In genomic region chr19:10295305-10295846, GRCh38 we compare ENCODE assay signal across 8 cellular contexts. TPM values are rescaled to one million over a fixed set of nuclear protein-coding genes. Genes with fewer than 3 reads are reported as not detected.
DNase-seq lines count a peak whose midpoint lies in the region; ATAC-seq, FAIRE-seq and TF ChIP-seq lines count a peak whose summit lies in the region.

No MANE protein-coding gene starts in this region.

- H3K27me3 ChIP-seq in CD4-positive, alpha-beta memory T cell (ENCODE audit: insufficient read depth, low read length), result peaks cover 44% of the 10 kb centered on the region

- POLR2A ChIA-PET in CD4-positive, alpha-beta memory T cell (lab: Charles Lee; ENCODE audit: partially characterized antibody), result interaction anchor here (0.6 to 2.2 kb wide), 5 partner anchors 9 to 85 kb away, joined by 3 to 10 read pairs (median 6); partner anchors contain the start of genes ICAM1, ICAM4, RAVER1 and TYK2
- POLR2A ChIA-PET in activated CD4-positive, alpha-beta memory T cell treated with anti-CD3 and anti-CD28 coated beads for 36 hours (lab: Charles Lee), result interaction anchor here (0.5 kb wide), 1 partner anchor 21 kb away, joined by 6 read pairs; no protein-coding TSS in a partner anchor

- peaks cover 0 to 11% (median 0%) of the 10 kb centered on the region in 8 donors for H3K9me3 Mint-ChIP-seq in CD4-positive, alpha-beta memory T cell
- no peaks in the 10 kb centered on the region for H3K9me3 Mint-ChIP-seq in activated CD4-positive, alpha-beta memory T cell treated with anti-CD3 and anti-CD28 coated beads for 36 hours

- no peaks in the 10 kb centered on the region for H3K36me3 Mint-ChIP-seq in CD4-positive, alpha-beta memory T cell
- H3K36me3 Mint-ChIP-seq in activated CD4-positive, alpha-beta memory T cell treated with anti-CD3 and anti-CD28 coated beads for 36 hours, result peaks cover 2% of the 10 kb centered on the region

- peak overlapping the region; percentile 84 to 89 (median 86) for H3K4me3 Mint-ChIP-seq in CD4-positive, alpha-beta memory T cell
- peak overlapping the region; percentile 70 for H3K4me3 Mint-ChIP-seq in activated CD4-positive, alpha-beta memory T cell treated with anti-CD3 and anti-CD28 coated beads for 36 hours

- peaks cover 31 to 32% of the 10 kb centered on the region in 2 donors for H3K27me3 Mint-ChIP-seq in CD4-positive, alpha-beta memory T cell
- H3K27me3 Mint-ChIP-seq in activated CD4-positive, alpha-beta memory T cell treated with anti-CD3 and anti-CD28 coated beads for 36 hours, result peaks cover 53% of the 10 kb centered on the region

- CTCF ChIA-PET in CD4-positive, alpha-beta memory T cell (lab: Charles Lee; ENCODE audit: partially characterized antibody), result interaction anchor here (0.8 to 1.6 kb wide), 2 partner anchors 25 to 93 kb away, joined by 3 to 6 read pairs; partner anchors contain the start of gene ICAM1
- CTCF ChIA-PET in activated CD4-positive, alpha-beta memory T cell treated with anti-CD3 and anti-CD28 coated beads for 36 hours (lab: Charles Lee), result interaction anchor here (0.6 to 1.6 kb wide), 5 partner anchors 9 to 135 kb away, joined by 3 to 7 read pairs (median 3); partner anchors contain the start of gene ICAM4

- H3K27ac ChIP-seq in CD4-positive, alpha-beta memory T cell (ENCODE audit: low read depth, low read length), result no peak overlapping the region

- ATAC-seq in HG02981 (IDR thresholded peaks at IDR 0.05; ENCODE audit: unreplicated experiment) (peak; percentile 61), GM19455 (IDR thresholded peaks at IDR 0.05; ENCODE audit: unreplicated experiment) (no peak), HG02623 (IDR thresholded peaks at IDR 0.05; ENCODE audit: unreplicated experiment) (no peak)

- peak overlapping the region in 1 of 2 donors; percentile 55 for H3K4me3 ChIP-seq in CD4-positive, alpha-beta memory T cell (ENCODE audit: low read length in 2 of 2)
- no peak overlapping the region for H3K4me3 ChIP-seq in fibroblast of the aortic adventitia (ENCODE audit: low read depth, low read length)

- peak; percentile 71 to 73 (median 73) for DNase-seq in CD4-positive, alpha-beta memory T cell
- DNase-seq in activated CD4-positive, alpha-beta memory T cell treated with anti-CD3 and anti-CD28 coated beads for 36 hours, result peak; percentile 72
- DNase-seq in fibroblast of the aortic adventitia (ENCODE audit: low read depth), result no peak
- peak; percentile 54 for DNase-seq in stimulated activated CD4-positive, alpha-beta T cell treated with anti-CD3 and anti-CD28 coated beads, Interleukin-1b, Interleukin-23, amount 100 ng/mL, for 48 hours
- DNase-seq in D721Med (ENCODE audit: insufficient read length, low spot score), result no peak

- H3K4me1 Mint-ChIP-seq in CD4-positive, alpha-beta memory T cell, result peaks cover 24 to 49% (median 37%) of the 10 kb centered on the region in 4 donors
- peaks cover 39% of the 10 kb centered on the region for H3K4me1 Mint-ChIP-seq in activated CD4-positive, alpha-beta memory T cell treated with anti-CD3 and anti-CD28 coated beads for 36 hours (ENCODE audit: low read depth)

- no peak for FAIRE-seq in D721Med (lab: Jason Lieb, UNC)

- intact Hi-C loops in CD4-positive, alpha-beta memory T cell (cut with micrococcal nuclease), result loop anchor here (1.0 kb wide), 1 partner anchor 26 kb away; no protein-coding TSS in a partner anchor
- intact Hi-C loops in activated CD4-positive, alpha-beta memory T cell treated with anti-CD3 and anti-CD28 coated beads for 36 hours (cut with micrococcal nuclease), result no loop called here

- H3K4me1 ChIP-seq in CD4-positive, alpha-beta memory T cell (ENCODE audit: insufficient read depth, low read length), result peaks cover 52% of the 10 kb centered on the region

- H3K36me3 ChIP-seq in CD4-positive, alpha-beta memory T cell (ENCODE audit: insufficient read depth, low read length), result no peaks in the 10 kb centered on the region

- no peaks in the 10 kb centered on the region for H3K9me3 ChIP-seq in CD4-positive, alpha-beta memory T cell (ENCODE audit: control insufficient read depth in 1 of 2, low read length in 2 of 2)

- peak overlapping the region in 6 of 7 donors; percentile 60 to 81 (median 80) for H3K27ac Mint-ChIP-seq in CD4-positive, alpha-beta memory T cell
- H3K27ac Mint-ChIP-seq in activated CD4-positive, alpha-beta memory T cell treated with anti-CD3 and anti-CD28 coated beads for 36 hours, result no peak overlapping the region

- TF ChIP-seq CTCF in fibroblast of the aortic adventitia (IDR thresholded peaks at IDR 0.05; ENCODE audit: insufficient read depth, low read length) (peak; percentile 15), D721Med (IDR thresholded peaks at IDR 0.05; ENCODE audit: insufficient read depth, missing control alignments) (no peak)

RNA-seq across cellular contexts. Expression of gene ICAM5, which starts 5.6 kb away (rescaled TPM):
- total RNA-seq in CD4-positive, alpha-beta memory T cell, result under 1 TPM in 1 of 2 experiments, not detected in 1; 0.36 TPM
- under 1 TPM in 1 of 2 donors, not detected in 1; 0.20 TPM for polyA plus RNA-seq in CD4-positive, alpha-beta memory T cell
- total RNA-seq in activated CD4-positive, alpha-beta memory T cell treated with anti-CD3 and anti-CD28 coated beads for 36 hours, result 1 to 10 TPM; 1.1 to 1.3 TPM
- 1.2 and 4.4 TPM in 2 replicates for total RNA-seq in fibroblast of the aortic adventitia (ENCODE audit: low replicate concordance)

RNA-seq across cellular contexts. Expression of gene ICAM4, which starts 8.6 kb away (rescaled TPM):
- total RNA-seq in CD4-positive, alpha-beta memory T cell, result 1 to 10 TPM in 1 of 2 experiments, under 1 TPM in 1; 0.70 to 1.3 TPM
- polyA plus RNA-seq in CD4-positive, alpha-beta memory T cell, result 1 to 10 TPM in 1 of 2 donors, not detected in 1; 1.5 TPM
- total RNA-seq in activated CD4-positive, alpha-beta memory T cell treated with anti-CD3 and anti-CD28 coated beads for 36 hours, result under 1 TPM; 0.34 to 0.59 TPM
- 0.27 and 0.98 TPM in 2 replicates for total RNA-seq in fibroblast of the aortic adventitia (ENCODE audit: low replicate concordance)

RNA-seq across cellular contexts. Expression of gene ZGLP1, which starts 14.2 kb away (rescaled TPM):
- total RNA-seq in CD4-positive, alpha-beta memory T cell, result 1 to 10 TPM; 7.1 to 7.7 TPM
- under 1 TPM in 1 of 2 donors, not detected in 1; 0.32 TPM for polyA plus RNA-seq in CD4-positive, alpha-beta memory T cell
- 1 to 10 TPM in 1 of 2 experiments, under 1 TPM in 1; 0.85 to 2.0 TPM for total RNA-seq in activated CD4-positive, alpha-beta memory T cell treated with anti-CD3 and anti-CD28 coated beads for 36 hours
- 0.16 and 0.63 TPM in 2 replicates for total RNA-seq in fibroblast of the aortic adventitia (ENCODE audit: low replicate concordance)

RNA-seq across cellular contexts. Expression of gene FDX2, which starts 20.4 kb away (rescaled TPM):
- 10 to 100 TPM; 10.7 to 11.3 TPM for total RNA-seq in CD4-positive, alpha-beta memory T cell
- polyA plus RNA-seq in CD4-positive, alpha-beta memory T cell, result 10 to 100 TPM; 10.6 to 13.6 TPM
- 10 to 100 TPM in 1 of 2 experiments, 1 to 10 TPM in 1; 9.9 to 12.2 TPM for total RNA-seq in activated CD4-positive, alpha-beta memory T cell treated with anti-CD3 and anti-CD28 coated beads for 36 hours
- 15.1 and 97.6 TPM in 2 replicates for total RNA-seq in fibroblast of the aortic adventitia (ENCODE audit: low replicate concordance)

RNA-seq across cellular contexts. Expression of gene ICAM1, which starts 24.5 kb away (rescaled TPM):
- 1 to 10 TPM; 7.5 to 8.2 TPM for total RNA-seq in CD4-positive, alpha-beta memory T cell
- 1 to 10 TPM; 2.5 to 8.1 TPM for polyA plus RNA-seq in CD4-positive, alpha-beta memory T cell
- 10 to 100 TPM; 45.2 to 46.4 TPM for total RNA-seq in activated CD4-positive, alpha-beta memory T cell treated with anti-CD3 and anti-CD28 coated beads for 36 hours
- 6.5 and 45.7 TPM in 2 replicates for total RNA-seq in fibroblast of the aortic adventitia (ENCODE audit: low replicate concordance)

Comparison
In these comparisons a context has a peak if more than half of its experiments do, and no peak if none do; other contexts are left out.
1. DNase-seq: peak in CD4-positive, alpha-beta memory T cell (5 of 5), activated CD4-positive, alpha-beta memory T cell treated with anti-CD3 and anti-CD28 coated beads for 36 hours (single experiment) and stimulated activated CD4-positive, alpha-beta T cell treated with anti-CD3 and anti-CD28 coated beads, Interleukin-1b, Interleukin-23, amount 100 ng/mL, for 48 hours (single experiment); none in fibroblast of the aortic adventitia (single experiment) and D721Med (single experiment).